Comparison of ENCODE assay signal across 32 cellular contexts in the genomic region with DNA sequence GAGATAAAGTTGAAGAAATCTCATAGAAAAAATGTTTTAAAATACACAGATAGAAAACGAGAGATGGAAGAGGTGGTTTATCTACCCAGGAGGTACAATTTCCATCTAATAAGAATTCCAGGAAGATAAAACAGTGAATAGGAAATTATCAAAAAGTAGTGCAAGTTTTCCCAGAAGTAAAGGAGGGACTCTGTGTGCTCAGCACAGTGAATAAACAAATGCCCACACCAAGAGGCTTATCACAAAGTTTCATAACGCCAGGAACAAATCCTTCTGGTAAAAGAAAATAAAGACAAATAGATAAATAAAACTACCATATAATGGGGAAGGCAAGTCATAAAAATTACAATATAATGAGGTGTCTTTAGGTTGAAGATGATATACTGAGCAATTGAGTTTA.
"Had no signal": no experiment of that assay in that cellular context is flagged by ENCODE, and none has a peak within 500 bp of the region (broad histone marks: within the 10 kb centered on the region; RNA-seq: fewer than 3 reads in every experiment).

No MANE protein-coding gene starts in this region.

- H3K4me1 ChIP-seq: adrenal gland, ascending aorta, breast epithelium had no signal

- H3K4me3 ChIP-seq: adrenal gland, ascending aorta, breast epithelium had no signal

- FAIRE-seq: TTC549 had no signal

- H3K36me3 ChIP-seq: adrenal gland, ascending aorta, brain microvascular endothelial cell, breast epithelium had no signal

- H3K27ac ChIP-seq: adrenal gland, ascending aorta, brain microvascular endothelial cell, breast epithelium, VCaP had no signal

- DNase-seq: activated B cell treated with CpG ODN at 0.5 μM for 24 hours; activated CD4-positive, alpha-beta memory T cell treated with anti-CD3 and anti-CD28 coated beads for 36 hours; activated CD4-positive, alpha-beta T cell treated with anti-CD3 and anti-CD28 coated beads for 4 hours; activated CD4-positive, alpha-beta T cell treated with anti-CD3 and anti-CD28 coated beads, Interleukin-2, amount 50 U/mL, for 1 hour; activated CD4-positive, alpha-beta T cell treated with anti-CD3 and anti-CD28 coated beads, Interleukin-2, amount 50 U/mL, for 4 hours; activated CD4-positive, CD25-positive, alpha-beta regulatory T cell treated with anti-CD3 and anti-CD28 coated beads, Interleukin-2, amount 50 U/mL, for 72 hours; activated CD8-positive, alpha-beta memory T cell treated with anti-CD3 and anti-CD28 coated beads, Interleukin-2, amount 50 U/mL, for 4 hours; activated CD8-positive, alpha-beta T cell treated with anti-CD3 and anti-CD28 coated beads for 36 hours; activated effector memory CD4-positive, alpha-beta T cell treated with anti-CD3 and anti-CD28 coated beads, Interleukin-2, amount 50 U/mL, for 16 hours; activated gamma-delta T cell treated with Interleukin-2 at 50 U/mL for 16 hours; activated naive CD4-positive, alpha-beta T cell; activated naive CD4-positive, alpha-beta T cell treated with anti-CD3 and anti-CD28 coated beads for 36 hours; activated naive CD4-positive, alpha-beta T cell treated with anti-CD3 and anti-CD28 coated beads, Interleukin-2, amount 50 U/mL, for 16 hours; activated naive CD8-positive, alpha-beta T cell treated with anti-CD3 and anti-CD28 coated beads for 36 hours; activated T-cell treated with anti-CD3 and anti-CD28 coated beads for 4 hours; activated T-cell treated with anti-CD3 and anti-CD28 coated beads, Interleukin-2, amount 50 U/mL, for 1 hour; activated T-cell treated with anti-CD3 and anti-CD28 coated beads, Interleukin-2, amount 50 U/mL, for 48 hours; adrenal gland; amygdala; anterior cingulate cortex; brain microvascular endothelial cell; central memory CD4-positive, alpha-beta T cell; SW 1271; T-helper 1 cell; T-helper 2 cell; T-helper 9 cell had no signal

- H3K27me3 ChIP-seq: adrenal gland, ascending aorta, brain microvascular endothelial cell, breast epithelium had no signal

- ATAC-seq: activated CD8-positive, alpha-beta T cell treated with anti-CD3 and anti-CD28 coated beads for 36 hours; activated naive CD4-positive, alpha-beta T cell treated with anti-CD3 and anti-CD28 coated beads, Interleukin-2, amount 50 U/mL, for 72 hours; activated T-helper 17 cell treated with anti-CD3 and anti-CD28 coated beads, Interleukin-2, amount 50 U/mL, for 72 hours had no signal

- H3K9me3 ChIP-seq: adrenal gland had no signal
